In genomic region chr1:205630651-205631009, GRCh38 we compare ENCODE assay signal across 8 cellular contexts. TPM values are rescaled to one million over a fixed set of nuclear protein-coding genes. Genes with fewer than 3 reads are reported as not detected.
DNase-seq lines count a peak whose midpoint lies in the region; ATAC-seq, FAIRE-seq and TF ChIP-seq lines count a peak whose summit lies in the region.

No MANE protein-coding gene starts in this region.

- no peak for ATAC-seq in HepG2

- no peaks in the 10 kb centered on the region for H3K27me3 Mint-ChIP-seq in activated CD4-positive, alpha-beta T cell treated with anti-CD3 and anti-CD28 coated beads, Interleukin-2, amount 10 ng/mL, durations not matched to agents 7 days and 5 days

- peaks cover 47% of the 10 kb centered on the region for H3K79me2 ChIP-seq in HepG2 (ENCODE audit: insufficient read depth, low read length)

- CTCF ChIA-PET in activated CD4-positive, alpha-beta T cell treated with anti-CD3 and anti-CD28 coated beads, Interleukin-2, amount 10 ng/mL, durations not matched to agents 7 days and 5 days (lab: Charles Lee): interaction anchor here (0.8 to 7.8 kb wide), 6 partner anchors 27 to 106 kb away, joined by 3 to 105 read pairs (median 8); no protein-coding TSS in a partner anchor
- CTCF ChIA-PET in HepG2 (lab: Yijun Ruan, JAX; ENCODE audit: low intra/inter-chr PET ratio, low total read pairs): no interaction called here

- H2AFZ ChIP-seq in HepG2 (ENCODE audit: low read length): no peak overlapping the region

- H3K4me1 ChIP-seq in HepG2 (ENCODE audit: insufficient read depth, low read length) (peaks cover 42% of the 10 kb centered on the region), thymus (ENCODE audit: control insufficient read depth, insufficient read depth, low read length) (peaks cover 11% of the 10 kb centered on the region)

- H3K27ac ChIP-seq in angular gyrus (ENCODE audit: low read depth, low read length) (peak overlapping the region; percentile 74), HepG2 (ENCODE audit: extremely low read length, insufficient read depth, low read length) (peak overlapping the region; percentile 96), thymus (ENCODE audit: low read depth) (peak overlapping the region; percentile 100)

- POLR2A ChIA-PET in activated CD4-positive, alpha-beta T cell treated with anti-CD3 and anti-CD28 coated beads, Interleukin-2, amount 10 ng/mL, durations not matched to agents 7 days and 5 days (lab: Charles Lee): interaction anchor here (0.9 to 2.3 kb wide), 3 partner anchors 26 to 39 kb away, joined by 3 to 18 read pairs (median 3); no protein-coding TSS in a partner anchor
- POLR2A ChIA-PET in HepG2 (lab: Yijun Ruan, JAX): interaction anchor here (0.5 to 3.7 kb wide), 12 partner anchors 8 to 485 kb away, joined by 3 to 63 read pairs (median 8); no protein-coding TSS in a partner anchor

- H3K36me3 ChIP-seq in HepG2 (replicated peaks in 1 of 2; ENCODE audit: control insufficient read depth in 1 of 2, insufficient read depth in 2 of 2, low read length in 2 of 2) (peaks cover 0 to 8% of the 10 kb centered on the region in 2 experiments; a peak in 1 of 5 replicates), thymus (ENCODE audit: control insufficient read depth, insufficient read depth) (no peaks in the 10 kb centered on the region)

- peaks cover 36% of the 10 kb centered on the region for H3K36me3 Mint-ChIP-seq in activated CD4-positive, alpha-beta T cell treated with anti-CD3 and anti-CD28 coated beads, Interleukin-2, amount 10 ng/mL, durations not matched to agents 7 days and 5 days (ENCODE audit: low read depth)

- H3K9me3 ChIP-seq in HepG2 (ENCODE audit: low read length) (no peaks in the 10 kb centered on the region), thymus (ENCODE audit: control insufficient read depth) (no peaks in the 10 kb centered on the region)

- peak overlapping the region; percentile 82 for H3K9ac ChIP-seq in HepG2 (ENCODE audit: insufficient read depth, low read depth, low read length)

- WGBS in HepG2 (ENCODE audit: low lambda C conversion rate): 0% methylated on average over 3 of the region's 3 CpGs
- 23% methylated on average over 3 of the region's 3 CpGs for WGBS in thymus

- intact Hi-C loops in HepG2 (cut with micrococcal nuclease; ENCODE audit: unreplicated experiment): no loop called here

- in situ Hi-C loops in HepG2 (cut with HindIII; ENCODE audit: extremely low pct_ligation_motif_present, low pct_unique_long_range_greater_than_20kb): loop anchor here (5.0 kb wide), 1 partner anchor 38 kb away; no protein-coding TSS in a partner anchor

- H3K4me3 Mint-ChIP-seq in activated CD4-positive, alpha-beta T cell treated with anti-CD3 and anti-CD28 coated beads, Interleukin-2, amount 10 ng/mL, durations not matched to agents 7 days and 5 days: peak overlapping the region; percentile 81

- DNase-seq in activated CD4-positive, alpha-beta T cell treated with anti-CD3 and anti-CD28 coated beads, Interleukin-2, amount 10 ng/mL, durations not matched to agents 7 days and 5 days: no peak
- no peak for DNase-seq in activated CD4-positive, alpha-beta T cell treated with anti-CD3 and anti-CD28 coated beads for 1 hour
- DNase-seq in HepG2 (ENCODE audit: low spot score) (no peak), NCI-H187 treated with DMSO at 0.1 percent for 48 hours (lab: John Stamatoyannopoulos, UW) (no peak), putamen (ENCODE audit: low spot score) (no peak), NK-92 (lab: John Stamatoyannopoulos, UW; ENCODE audit: unreplicated experiment) (no peak)

- H3K4me1 Mint-ChIP-seq in activated CD4-positive, alpha-beta T cell treated with anti-CD3 and anti-CD28 coated beads, Interleukin-2, amount 10 ng/mL, durations not matched to agents 7 days and 5 days: peaks cover 48% of the 10 kb centered on the region

- TF ChIP-seq EP300 in HepG2 (IDR thresholded peaks at IDR 0.05; ENCODE audit: low read depth in 2 of 2, low read length in 2 of 2) (no peak), HepG2 (CRISPR knock-in tag; IDR thresholded peaks at IDR 0.05; ENCODE audit: borderline replicate concordance) (no peak)

- no peak for TF ChIP-seq POLR2A in HepG2 (IDR thresholded peaks at IDR 0.05; ENCODE audit: insufficient read depth in 1 of 2, low read depth in 2 of 2, low read length in 2 of 2)

- no peak for FAIRE-seq in HepG2 (lab: Jason Lieb, UNC)

- BruUV-seq in HepG2 (replicated peaks; lab: Mats Ljungman, UMichigan): TSS peak; percentile 58

- H3K4me2 ChIP-seq in HepG2 (ENCODE audit: low read depth, low read length): peak overlapping the region; percentile 72

- peaks cover 6% of the 10 kb centered on the region; the same call in 1 of the 2 replicates for H4K20me1 ChIP-seq in HepG2 (ENCODE audit: insufficient read depth, low read length)

- TF ChIP-seq CTCF in HepG2 (CRISPR knock-in tag; IDR thresholded peaks at IDR 0.05): no peak

- H3K27me3 ChIP-seq in HepG2 (ENCODE audit: control insufficient read depth in 1 of 2, insufficient read depth in 2 of 2, low read length in 2 of 2): no peaks in the 10 kb centered on the region; a peak in 1 of 5 replicates
- no peaks in the 10 kb centered on the region for H3K27me3 ChIP-seq in thymus (ENCODE audit: control insufficient read depth, insufficient read depth)

- H3K4me3 ChIP-seq in HepG2 (replicated peaks in 1 of 3; ENCODE audit: insufficient read depth in 1 of 3, low read depth in 2 of 3, low read length in 3 of 3) (peak overlapping the region; percentile 56 to 96 (median 95)), thymus (ENCODE audit: low read length) (peak overlapping the region; percentile 99)

- H3K27ac Mint-ChIP-seq in activated CD4-positive, alpha-beta T cell treated with anti-CD3 and anti-CD28 coated beads, Interleukin-2, amount 10 ng/mL, durations not matched to agents 7 days and 5 days: peak overlapping the region; percentile 95

- no peak for TF ChIP-seq RAD21 in HepG2 (CRISPR knock-in tag; IDR thresholded peaks at IDR 0.05)

- no peaks in the 10 kb centered on the region for H3K9me3 Mint-ChIP-seq in activated CD4-positive, alpha-beta T cell treated with anti-CD3 and anti-CD28 coated beads, Interleukin-2, amount 10 ng/mL, durations not matched to agents 7 days and 5 days

TF ChIP-seq in HepG2, 621 proteins besides CTCF, POLR2A, EP300 and RAD21 (continues in another document):
- TF ChIP-seq SNAI1 (CRISPR knock-in tag; IDR thresholded peaks at IDR 0.05; ENCODE audit: borderline replicate concordance): 0 out of 2 replicates have a peak, but pooled peaks have one; percentile 37

RNA-seq across cellular contexts. Expression of gene ELK4, which starts 1.2 kb away (rescaled TPM):
- 100 to 1,000 TPM in 1 of 2 experiments, 10 to 100 TPM in 1; 99.4 to 103 TPM for total RNA-seq in activated CD4-positive, alpha-beta T cell treated with anti-CD3 and anti-CD28 coated beads, Interleukin-2, amount 10 ng/mL, durations not matched to agents 7 days and 5 days
- 13.1 and 15.0 TPM in 2 replicates for total RNA-seq in HepG2 (2016; rRNA removed; fragmentation: Illumina TruSeq; extraction: Trizol)
- 17.4 and 18.2 TPM in 2 replicates for total RNA-seq in HepG2 (2016; cell fraction: cytosol; rRNA removed; fragmentation: Illumina TruSeq; extraction: Trizol; ENCODE audit: low read depth)
- 12.5 and 14.4 TPM in 2 replicates for total RNA-seq in HepG2 (2016; cell fraction: insoluble cytoplasmic fraction; rRNA removed; fragmentation: Illumina TruSeq; extraction: Trizol)
- total RNA-seq in HepG2 (2016; cell fraction: membrane; rRNA removed; fragmentation: Illumina TruSeq; extraction: Trizol): 27.6 and 35.3 TPM in 2 replicates
- total RNA-seq in HepG2 (2016; cell fraction: nucleus; rRNA removed; fragmentation: Illumina TruSeq; extraction: Trizol): 14.7 and 15.8 TPM in 2 replicates
- polyA plus RNA-seq in HepG2 (2011; rRNA removed): 6.8 and 8.3 TPM in 2 replicates
- 2.3 and 3.5 TPM in 2 replicates for polyA plus RNA-seq in HepG2 (2011; cell fraction: cytosol; rRNA removed)
- polyA plus RNA-seq in HepG2 (2011; cell fraction: nucleus; rRNA removed): 11.0 and 12.1 TPM in 2 replicates
- polyA plus RNA-seq in HepG2 (2012): 9.9 and 11.2 TPM in 2 replicates
- 9.0 and 9.8 TPM in 2 replicates for polyA plus RNA-seq in HepG2 (2016; cell fraction: cytosol; fragmentation: Illumina TruSeq; extraction: Trizol; ENCODE audit: low read depth)
- polyA plus RNA-seq in HepG2 (2016; cell fraction: insoluble cytoplasmic fraction; fragmentation: Illumina TruSeq; extraction: Trizol; ENCODE audit: low read depth): 12.2 TPM in 2 replicates
- 15.0 TPM in 2 replicates for polyA plus RNA-seq in HepG2 (2016; cell fraction: membrane; fragmentation: Illumina TruSeq; extraction: Trizol; ENCODE audit: low read depth)
- polyA plus RNA-seq in HepG2 (2016; cell fraction: nucleus; fragmentation: Illumina TruSeq; extraction: Trizol; ENCODE audit: insufficient read depth, low read depth): 20.1 and 20.3 TPM in 2 replicates
- polyA minus RNA-seq in HepG2 (2011; rRNA and poly(A)+ RNA removed; ENCODE audit: low replicate concordance): 12.0 and 30.8 TPM in 2 replicates
- polyA minus RNA-seq in HepG2 (2011; cell fraction: cytosol; rRNA and poly(A)+ RNA removed): 11.9 and 12.8 TPM in 2 replicates
- 21.0 and 22.3 TPM in 2 replicates for polyA minus RNA-seq in HepG2 (2011; cell fraction: nucleus; rRNA and poly(A)+ RNA removed)
- polyA plus RNA-seq in thymus: 14.3 TPM

RNA-seq across cellular contexts. Expression of gene SLC45A3, which starts 49.7 kb away (rescaled TPM):
- total RNA-seq in activated CD4-positive, alpha-beta T cell treated with anti-CD3 and anti-CD28 coated beads, Interleukin-2, amount 10 ng/mL, durations not matched to agents 7 days and 5 days: under 1 TPM in 1 of 2 experiments, not detected in 1; 0.08 TPM
- 1.9 and 3.4 TPM in 2 replicates for total RNA-seq in HepG2 (2016; rRNA removed; fragmentation: Illumina TruSeq; extraction: Trizol)
- total RNA-seq in HepG2 (2016; cell fraction: cytosol; rRNA removed; fragmentation: Illumina TruSeq; extraction: Trizol; ENCODE audit: low read depth): 0.97 and 1.2 TPM in 2 replicates
- 1.8 and 4.0 TPM in 2 replicates for total RNA-seq in HepG2 (2016; cell fraction: insoluble cytoplasmic fraction; rRNA removed; fragmentation: Illumina TruSeq; extraction: Trizol)
- 2.7 and 3.3 TPM in 2 replicates for total RNA-seq in HepG2 (2016; cell fraction: membrane; rRNA removed; fragmentation: Illumina TruSeq; extraction: Trizol)
- total RNA-seq in HepG2 (2016; cell fraction: nucleus; rRNA removed; fragmentation: Illumina TruSeq; extraction: Trizol): 2.3 and 3.7 TPM in 2 replicates
- 4.1 and 7.3 TPM in 2 replicates for polyA plus RNA-seq in HepG2 (2011; rRNA removed)
- polyA plus RNA-seq in HepG2 (2011; cell fraction: cytosol; rRNA removed): 4.4 TPM in 2 replicates
- polyA plus RNA-seq in HepG2 (2011; cell fraction: nucleus; rRNA removed): 7.3 and 8.6 TPM in 2 replicates
- 4.0 and 4.7 TPM in 2 replicates for polyA plus RNA-seq in HepG2 (2012)
- 0.65 and 0.73 TPM in 2 replicates for polyA plus RNA-seq in HepG2 (2016; cell fraction: cytosol; fragmentation: Illumina TruSeq; extraction: Trizol; ENCODE audit: low read depth)
- polyA plus RNA-seq in HepG2 (2016; cell fraction: insoluble cytoplasmic fraction; fragmentation: Illumina TruSeq; extraction: Trizol; ENCODE audit: low read depth): 2.0 and 2.1 TPM in 2 replicates
- 2.1 TPM in 2 replicates for polyA plus RNA-seq in HepG2 (2016; cell fraction: membrane; fragmentation: Illumina TruSeq; extraction: Trizol; ENCODE audit: low read depth)
- 5.1 and 6.0 TPM in 2 replicates for polyA plus RNA-seq in HepG2 (2016; cell fraction: nucleus; fragmentation: Illumina TruSeq; extraction: Trizol; ENCODE audit: insufficient read depth, low read depth)
- 1.8 and 9.9 TPM in 2 replicates for polyA minus RNA-seq in HepG2 (2011; rRNA and poly(A)+ RNA removed; ENCODE audit: low replicate concordance)
- polyA minus RNA-seq in HepG2 (2011; cell fraction: cytosol; rRNA and poly(A)+ RNA removed): 3.3 and 3.4 TPM in 2 replicates
- polyA minus RNA-seq in HepG2 (2011; cell fraction: nucleus; rRNA and poly(A)+ RNA removed): 2.5 and 2.7 TPM in 2 replicates
- polyA plus RNA-seq in thymus: 0.94 TPM
